ENCODE assay signal across 17 cellular contexts in genomic region chr4:141309864-141310263, GRCh38.
"Had no signal": no experiment of that assay in that cellular context is flagged by ENCODE, and none has a peak within 500 bp of the region (broad histone marks: within the 10 kb centered on the region; RNA-seq: fewer than 3 reads in every experiment).

No MANE protein-coding gene starts in this region.

- H3K27me3 Mint-ChIP-seq: stimulated activated naive CD8-positive, alpha-beta T cell treated with anti-CD3 and anti-CD28 coated beads, Interleukin-15, Interleukin-2, amounts not matched to agents 100 ng/mL and 50 ng/mL, for 24 hours had no signal

- H3K27me3 ChIP-seq: ascending aorta, gastroesophageal sphincter, heart right ventricle, right lobe of liver, suprapubic skin had no signal

- H3K4me1 Mint-ChIP-seq: neural crest cell had no signal

- H3K36me3 Mint-ChIP-seq: type B pancreatic cell had no signal

- H3K27ac ChIP-seq: ascending aorta, gastroesophageal sphincter, heart right ventricle, lower lobe of right lung, right lobe of liver, suprapubic skin had no signal

- H3K9me3 Mint-ChIP-seq: activated naive CD4-positive, alpha-beta T cell treated with anti-CD3 and anti-CD28 coated beads for 36 hours; activated naive CD8-positive, alpha-beta T cell treated with anti-CD3 and anti-CD28 coated beads, Interleukin-2, amount 50 U/mL, for 24 hours; activated T-helper 2 cell treated with anti-CD3 and anti-CD28 coated beads, Interferon-gamma antibody, Interleukin-2, Interleukin-4, amounts not matched to agents 10 μg/mL and 5 μg/mL and 100 μg/mL, durations not matched to agents 14 hours and 24 hours and 36 hours; neural crest cell; stimulated activated naive CD8-positive, alpha-beta T cell treated with anti-CD3 and anti-CD28 coated beads, Interleukin-15, Interleukin-2, amounts not matched to agents 100 ng/mL and 50 ng/mL, for 24 hours; type B pancreatic cell had no signal

- H3K27ac Mint-ChIP-seq: activated naive CD4-positive, alpha-beta T cell treated with anti-CD3 and anti-CD28 coated beads for 36 hours; activated naive CD8-positive, alpha-beta T cell treated with anti-CD3 and anti-CD28 coated beads, Interleukin-2, amount 50 U/mL, for 24 hours; activated T-helper 2 cell treated with anti-CD3 and anti-CD28 coated beads, Interferon-gamma antibody, Interleukin-2, Interleukin-4, amounts not matched to agents 10 μg/mL and 5 μg/mL and 100 μg/mL, durations not matched to agents 14 hours and 24 hours and 36 hours; stimulated activated naive CD8-positive, alpha-beta T cell treated with anti-CD3 and anti-CD28 coated beads, Interleukin-15, Interleukin-2, amounts not matched to agents 100 ng/mL and 50 ng/mL, for 24 hours; type B pancreatic cell had no signal

- H3K4me1 ChIP-seq: ascending aorta, lower lobe of right lung, right lobe of liver, suprapubic skin had no signal

- H3K4me2 ChIP-seq: smooth muscle cell had no signal

- DNase-seq: activated naive CD4-positive, alpha-beta T cell treated with anti-CD3 and anti-CD28 coated beads for 36 hours; activated naive CD8-positive, alpha-beta T cell treated with anti-CD3 and anti-CD28 coated beads, Interleukin-2, amount 50 U/mL, for 24 hours; heart right ventricle; left cardiac atrium; lower lobe of right lung; midbrain; right lobe of liver; stimulated activated CD4-positive, alpha-beta T cell treated with anti-CD3 and anti-CD28 coated beads, Interleukin-4, amount 100 ng/mL, for 4 hours; stimulated activated CD8-positive, alpha-beta memory T cell treated with anti-CD3 and anti-CD28 coated beads, Interleukin-4, amount 100 ng/mL, for 48 hours had no signal

- H3K9me3 ChIP-seq: ascending aorta, gastroesophageal sphincter, heart right ventricle, lower lobe of right lung, right lobe of liver, suprapubic skin had no signal

- H3K4me3 ChIP-seq: ascending aorta, gastroesophageal sphincter, heart right ventricle, lower lobe of right lung, right lobe of liver, smooth muscle cell, suprapubic skin had no signal

- H3K36me3 ChIP-seq: ascending aorta, gastroesophageal sphincter, heart right ventricle, lower lobe of right lung, right lobe of liver, suprapubic skin had no signal

- ATAC-seq: activated naive CD8-positive, alpha-beta T cell treated with anti-CD3 and anti-CD28 coated beads, Interleukin-2, amount 50 U/mL, for 24 hours; gastroesophageal sphincter; heart right ventricle; left cardiac atrium; lower lobe of right lung; right lobe of liver had no signal

- H3K4me3 Mint-ChIP-seq: activated naive CD4-positive, alpha-beta T cell treated with anti-CD3 and anti-CD28 coated beads for 36 hours; activated naive CD8-positive, alpha-beta T cell treated with anti-CD3 and anti-CD28 coated beads, Interleukin-2, amount 50 U/mL, for 24 hours; neural crest cell; stimulated activated naive CD8-positive, alpha-beta T cell treated with anti-CD3 and anti-CD28 coated beads, Interleukin-15, Interleukin-2, amounts not matched to agents 100 ng/mL and 50 ng/mL, for 24 hours; type B pancreatic cell had no signal
